In genomic region chr3:33438284-33438668, GRCh38 we compare ENCODE assay signal across 8 cellular contexts. TPM values are rescaled to one million over a fixed set of nuclear protein-coding genes. Genes with fewer than 3 reads are reported as not detected.
DNase-seq lines count a peak whose midpoint lies in the region; ATAC-seq and TF ChIP-seq lines count a peak whose summit lies in the region.

No MANE protein-coding gene starts in this region.

- CTCF ChIA-PET in mammary epithelial cell (lab: Charles Lee; ENCODE audit: low non-redundant PET), result interaction anchor here (0.8 kb wide), 1 partner anchor 174 kb away, joined by 4 read pairs; no protein-coding TSS in a partner anchor

- no peaks in the 10 kb centered on the region for H3K36me3 Mint-ChIP-seq in memory B cell

- H3K9me3 ChIP-seq in Loucy (ENCODE audit: insufficient read depth, low read depth, low read length) (no peaks in the 10 kb centered on the region), mammary epithelial cell (replicated peaks; ENCODE audit: insufficient read depth, low read length) (no peaks in the 10 kb centered on the region), vagina (no peaks in the 10 kb centered on the region)

- no peaks in the 10 kb centered on the region for H3K9me2 ChIP-seq in Loucy (replicated peaks; ENCODE audit: low read depth, low read length)

- TF ChIP-seq POLR2A in vagina (IDR thresholded peaks at IDR 0.05), result no peak

- H3K79me2 ChIP-seq in Loucy (ENCODE audit: insufficient read depth, low read length), result peaks cover 65% of the 10 kb centered on the region
- H3K79me2 ChIP-seq in mammary epithelial cell (ENCODE audit: insufficient read depth, low read length), result peaks cover 67% of the 10 kb centered on the region

- H3K4me1 ChIP-seq in Loucy (ENCODE audit: insufficient read depth, low read length, poor library complexity, severe bottlenecking), result peaks cover 46% of the 10 kb centered on the region
- peaks cover 21% of the 10 kb centered on the region for H3K4me1 ChIP-seq in mammary epithelial cell (ENCODE audit: insufficient read depth, low read length)
- peaks cover 64% of the 10 kb centered on the region for H3K4me1 ChIP-seq in vagina

- H2AFZ ChIP-seq in Loucy (ENCODE audit: low read length), result no peak overlapping the region
- H2AFZ ChIP-seq in mammary epithelial cell (ENCODE audit: low read depth, low read length), result no peak overlapping the region

- peaks cover 61% of the 10 kb centered on the region for H4K20me1 ChIP-seq in Loucy (ENCODE audit: insufficient read depth, low read length, poor library complexity, severe bottlenecking)
- H4K20me1 ChIP-seq in mammary epithelial cell (ENCODE audit: insufficient read depth, low read length), result peaks cover 2% of the 10 kb centered on the region

- BruUV-seq in mammary epithelial cell (replicated peaks; lab: Mats Ljungman, UMichigan), result no TSS peak

- H3K4me1 Mint-ChIP-seq in memory B cell, result peaks cover 31% of the 10 kb centered on the region

- WGBS in mammary epithelial cell (ENCODE audit: low coverage, missing lambda C conversion rate), result 2% methylated on average over 3 of the region's 4 CpGs

- H3K9ac ChIP-seq in Loucy (ENCODE audit: low read depth, low read length, poor library complexity, severe bottlenecking), result peak overlapping the region; percentile 87
- peak overlapping the region; percentile 95 for H3K9ac ChIP-seq in mammary epithelial cell (ENCODE audit: insufficient read depth, low read length)

- DNase-seq in COLO829 (ENCODE audit: low spot score) (peak; percentile 45), mammary epithelial cell (peak; percentile 58), memory B cell (ENCODE audit: low spot score in 2 of 2) (no peak), vagina (ENCODE audit: extremely low spot score in 2 of 2) (peak in 1 of 2 donors; percentile 40), NCI-H1417 treated with DMSO at 0.1 percent for 48 hours (lab: John Stamatoyannopoulos, UW) (no peak), T1000 (lab: John Stamatoyannopoulos, UW) (no peak)

- no peaks in the 10 kb centered on the region for H3K27me3 Mint-ChIP-seq in memory B cell

- H3K9me3 Mint-ChIP-seq in memory B cell, result no peaks in the 10 kb centered on the region

- H3K4me3 ChIP-seq in Loucy (ENCODE audit: low read length, poor library complexity, severe bottlenecking), result peak overlapping the region; percentile 76
- peak overlapping the region; percentile 86 to 93 (median 88) for H3K4me3 ChIP-seq in mammary epithelial cell (replicated peaks in 1 of 3; ENCODE audit: insufficient read depth in 1 of 3, low read depth in 2 of 3, low read length in 3 of 3)
- peak overlapping the region; percentile 79 to 91 for H3K4me3 ChIP-seq in vagina

- H3K36me3 ChIP-seq in Loucy (ENCODE audit: insufficient read depth, low read length) (no peaks in the 10 kb centered on the region), mammary epithelial cell (ENCODE audit: insufficient read depth, low read length) (no peaks in the 10 kb centered on the region), vagina (no peaks in the 10 kb centered on the region)

- H3K27me3 ChIP-seq in Loucy (ENCODE audit: insufficient read depth, low read length, poor library complexity, severe bottlenecking), result no peaks in the 10 kb centered on the region
- no peaks in the 10 kb centered on the region for H3K27me3 ChIP-seq in mammary epithelial cell (ENCODE audit: insufficient read depth, low read length)
- H3K27me3 ChIP-seq in vagina, result no peaks in the 10 kb centered on the region

- peak overlapping the region; percentile 94 for H3K4me2 ChIP-seq in Loucy (ENCODE audit: low read depth, low read length, poor library complexity, severe bottlenecking)
- peak overlapping the region; percentile 74 for H3K4me2 ChIP-seq in mammary epithelial cell (ENCODE audit: insufficient read depth, low read depth, low read length)

- in situ Hi-C loops in mammary epithelial cell (cut with MboI; ENCODE audit: low sequenced_read_pairs in 2 of 2), result loop anchor here in 1 of 2 donors (25.0 kb wide), 1 partner anchor 349 kb away; the partner anchor contains the start of gene PDCD6IP

- dilution Hi-C loops in mammary epithelial cell (cut with HindIII; ENCODE audit: low sequenced_read_pairs), result no loop called here

- H3F3A ChIP-seq in Loucy (ENCODE audit: low read depth), result no peaks in the 10 kb centered on the region

- H3K27ac ChIP-seq in mammary epithelial cell (ENCODE audit: insufficient read depth, low read depth, low read length) (peak overlapping the region; percentile 76), vagina (peak overlapping the region; percentile 94)

- peak overlapping the region; percentile 89 for H3K27ac Mint-ChIP-seq in memory B cell

- ATAC-seq in memory B cell (ENCODE audit: low read depth) (no peak), GM18870 (IDR thresholded peaks at IDR 0.05; ENCODE audit: unreplicated experiment) (no peak)

- peak overlapping the region; percentile 90 for H3K4me3 Mint-ChIP-seq in memory B cell

- intact Hi-C loops in mammary epithelial cell (cut with micrococcal nuclease), result no loop called here
- intact Hi-C loops in vagina (cut with DNase I), result no loop called here

- TF ChIP-seq CTCF in Loucy (conservative IDR thresholded peaks at IDR 0.05; ENCODE audit: low read length), result no peak
- TF ChIP-seq CTCF in mammary epithelial cell (conservative IDR thresholded peaks at IDR 0.05 in 1 of 2, IDR thresholded peaks at IDR 0.05 in 1 of 2; ENCODE audit: extremely low read depth in 1 of 2, insufficient read depth in 1 of 2, low read depth in 1 of 2, low read length in 2 of 2), result no peak
- TF ChIP-seq CTCF in vagina (IDR thresholded peaks at IDR 0.05), result no peak

RNA-seq across cellular contexts. Expression of gene UBP1, which starts 1.9 kb away (rescaled TPM):
- total RNA-seq in mammary epithelial cell, result 10 to 100 TPM; 44.8 to 63.7 TPM
- polyA plus RNA-seq in mammary epithelial cell, result 63.3 TPM
- polyA minus RNA-seq in mammary epithelial cell, result 142 TPM
- total RNA-seq in vagina, result 52.1 TPM

Comparison
In these comparisons a context has a peak if more than half of its experiments do, and no peak if none do; other contexts are left out.
1. DNase-seq: peak in COLO829 (single experiment) and mammary epithelial cell (single experiment); none in memory B cell (0 of 2), NCI-H1417 treated with DMSO at 0.1 percent for 48 hours (single experiment) and T1000 (single experiment).
2. Peak in every context shown above with its lines, with median percentiles within 50 percentile points of each other: H3K4me3 ChIP-seq.